ENCODE assay signal across 32 cellular contexts in genomic region chr3:195866686-195867511, GRCh38. TPM values are rescaled to one million over a fixed set of nuclear protein-coding genes. Genes with fewer than 3 reads are reported as not detected.
"Had no signal": no experiment of that assay in that cellular context is flagged by ENCODE, and none has a peak within 500 bp of the region (broad histone marks: within the 10 kb centered on the region; RNA-seq: fewer than 3 reads in every experiment).

No MANE protein-coding gene starts in this region.

- H3K4me1 Mint-ChIP-seq: activated CD4-positive, alpha-beta T cell treated with anti-CD3 and anti-CD28 coated beads, Interleukin-2, amount 10 ng/mL, durations not matched to agents 7 days and 5 days; WTC11 had no signal

- H3K9me3 Mint-ChIP-seq: activated CD4-positive, alpha-beta memory T cell treated with anti-CD3 and anti-CD28 coated beads for 36 hours; activated CD4-positive, alpha-beta T cell treated with anti-CD3 and anti-CD28 coated beads, Interleukin-2, amount 10 ng/mL, durations not matched to agents 7 days and 5 days; activated naive CD4-positive, alpha-beta T cell treated with anti-CD3 and anti-CD28 coated beads for 36 hours; activated naive CD8-positive, alpha-beta T cell treated with anti-CD3 and anti-CD28 coated beads, Interleukin-2, amount 50 U/mL, for 24 hours; activated T-cell treated with anti-CD3 and anti-CD28 coated beads, Interleukin-2, amount 50 U/mL, for 4 hours; activated T-helper 1 cell treated with anti-CD3 and anti-CD28 coated beads, Interleukin-12 subunit alpha, Interleukin-12 subunit beta, Interleukin-2, Interleukin-4 antibody, amounts not matched to agents 30 ng/mL and 10 ng/mL and 1 ng/mL, durations not matched to agents 14 hours and 24 hours and 36 hours; brain; T-helper 1 cell treated with Interleukin-12 subunit alpha and Interleukin-12 subunit beta and Interleukin-4 antibody, amounts not matched to agents 30 μg/mL and 1 μg/mL, for 36 hours; T-helper 2 cell treated with Interferon-gamma antibody and Interleukin-4, amounts not matched to agents 5 μg/mL and 100 μg/mL, for 36 hours; WTC11 had no signal

- H3K36me3 Mint-ChIP-seq: activated naive CD8-positive, alpha-beta T cell; brain; WTC11 had no signal

- H3K4me3 Mint-ChIP-seq: activated CD4-positive, alpha-beta memory T cell treated with anti-CD3 and anti-CD28 coated beads for 36 hours; activated CD4-positive, alpha-beta T cell treated with anti-CD3 and anti-CD28 coated beads for 36 hours; activated CD4-positive, alpha-beta T cell treated with anti-CD3 and anti-CD28 coated beads, Interleukin-2, amount 10 ng/mL, durations not matched to agents 7 days and 5 days; activated naive CD4-positive, alpha-beta T cell treated with anti-CD3 and anti-CD28 coated beads for 36 hours; activated naive CD8-positive, alpha-beta T cell; activated naive CD8-positive, alpha-beta T cell treated with anti-CD3 and anti-CD28 coated beads, Interleukin-2, amount 50 U/mL, for 24 hours; activated T-cell treated with anti-CD3 and anti-CD28 coated beads, Interleukin-2, amount 50 U/mL, for 4 hours; activated T-helper 1 cell treated with anti-CD3 and anti-CD28 coated beads, Interleukin-12 subunit alpha, Interleukin-12 subunit beta, Interleukin-2, Interleukin-4 antibody, amounts not matched to agents 30 ng/mL and 10 ng/mL and 1 ng/mL, durations not matched to agents 14 hours and 24 hours and 36 hours; brain; T-helper 1 cell treated with Interleukin-12 subunit alpha and Interleukin-12 subunit beta and Interleukin-4 antibody, amounts not matched to agents 30 μg/mL and 1 μg/mL, for 36 hours; T-helper 2 cell treated with Interferon-gamma antibody and Interleukin-4, amounts not matched to agents 5 μg/mL and 100 μg/mL, for 36 hours; WTC11 had no signal

- DNase-seq: activated CD4-positive, alpha-beta memory T cell treated with anti-CD3 and anti-CD28 coated beads for 36 hours; activated CD4-positive, alpha-beta T cell treated with anti-CD3 and anti-CD28 coated beads for 36 hours; activated CD4-positive, alpha-beta T cell treated with anti-CD3 and anti-CD28 coated beads, Interleukin-2, amount 10 ng/mL, durations not matched to agents 7 days and 5 days; activated CD8-positive, alpha-beta memory T cell treated with anti-CD3 and anti-CD28 coated beads, Interleukin-2, amount 50 U/mL, for 4 hours; activated gamma-delta T cell treated with Interleukin-2 at 50 U/mL for 16 hours; activated naive CD4-positive, alpha-beta T cell treated with anti-CD3 and anti-CD28 coated beads for 36 hours; activated naive CD8-positive, alpha-beta T cell treated with anti-CD3 and anti-CD28 coated beads, Interleukin-2, amount 50 U/mL, for 24 hours; activated T-cell treated with anti-CD3 and anti-CD28 coated beads for 4 hours; activated T-cell treated with anti-CD3 and anti-CD28 coated beads, Interleukin-2, amount 50 U/mL, for 4 hours; anterior cingulate cortex; caudate nucleus; MM.1S; MV-4-11; NCI-H1092; NCI-H1436 treated with DMSO at 0.1 percent for 48 hours; NCI-H1694 treated with DMSO at 0.1 percent for 48 hours; NCI-H2029; NCI-H345; NCI-H524 treated with DMSO at 0.1 percent for 48 hours; Right ventricle myocardium superior; RPMI8226 had no signal

- H3K27ac ChIP-seq: KMS-11 had no signal

- H3K4me2 ChIP-seq: KMS-11 had no signal

- H3K9ac ChIP-seq: KMS-11 had no signal

- H3K27ac Mint-ChIP-seq: activated CD4-positive, alpha-beta memory T cell treated with anti-CD3 and anti-CD28 coated beads for 36 hours; activated CD4-positive, alpha-beta T cell treated with anti-CD3 and anti-CD28 coated beads for 36 hours; activated CD4-positive, alpha-beta T cell treated with anti-CD3 and anti-CD28 coated beads, Interleukin-2, amount 10 ng/mL, durations not matched to agents 7 days and 5 days; activated naive CD4-positive, alpha-beta T cell treated with anti-CD3 and anti-CD28 coated beads for 36 hours; activated naive CD8-positive, alpha-beta T cell; activated naive CD8-positive, alpha-beta T cell treated with anti-CD3 and anti-CD28 coated beads, Interleukin-2, amount 50 U/mL, for 24 hours; activated T-helper 1 cell treated with anti-CD3 and anti-CD28 coated beads, Interleukin-12 subunit alpha, Interleukin-12 subunit beta, Interleukin-2, Interleukin-4 antibody, amounts not matched to agents 30 ng/mL and 10 ng/mL and 1 ng/mL, durations not matched to agents 14 hours and 24 hours and 36 hours; T-helper 1 cell treated with Interleukin-12 subunit alpha and Interleukin-12 subunit beta and Interleukin-4 antibody, amounts not matched to agents 30 μg/mL and 1 μg/mL, for 36 hours; T-helper 2 cell treated with Interferon-gamma antibody and Interleukin-4, amounts not matched to agents 5 μg/mL and 100 μg/mL, for 36 hours; WTC11 had no signal

- H3K27me3 Mint-ChIP-seq: activated CD4-positive, alpha-beta memory T cell treated with anti-CD3 and anti-CD28 coated beads for 36 hours; activated CD4-positive, alpha-beta T cell treated with anti-CD3 and anti-CD28 coated beads for 36 hours; activated CD4-positive, alpha-beta T cell treated with anti-CD3 and anti-CD28 coated beads, Interleukin-2, amount 10 ng/mL, durations not matched to agents 7 days and 5 days; activated naive CD8-positive, alpha-beta T cell; activated naive CD8-positive, alpha-beta T cell treated with anti-CD3 and anti-CD28 coated beads, Interleukin-2, amount 50 U/mL, for 24 hours; brain had no signal

- ATAC-seq: activated CD4-positive, alpha-beta T cell treated with anti-CD3 and anti-CD28 coated beads for 36 hours; activated CD4-positive, CD25-positive, alpha-beta regulatory T cell treated with anti-CD3 and anti-CD28 coated beads, Interleukin-2, amount 50 U/mL, for 24 hours; activated naive CD8-positive, alpha-beta T cell treated with anti-CD3 and anti-CD28 coated beads, Interleukin-2, amount 50 U/mL, for 24 hours; activated T-cell treated with anti-CD3 and anti-CD28 coated beads, Interleukin-2, amount 50 U/mL, for 4 hours; Panc1; WTC11 had no signal

RNA-seq across cellular contexts. Expression of gene MUC4, which starts 55.2 kb away (rescaled TPM):
- total RNA-seq: LHCN-M2, NCI-H460, Right ventricle myocardium superior had no signal
